Comparison of ENCODE assay signal across 18 cellular contexts in the genomic region with DNA sequence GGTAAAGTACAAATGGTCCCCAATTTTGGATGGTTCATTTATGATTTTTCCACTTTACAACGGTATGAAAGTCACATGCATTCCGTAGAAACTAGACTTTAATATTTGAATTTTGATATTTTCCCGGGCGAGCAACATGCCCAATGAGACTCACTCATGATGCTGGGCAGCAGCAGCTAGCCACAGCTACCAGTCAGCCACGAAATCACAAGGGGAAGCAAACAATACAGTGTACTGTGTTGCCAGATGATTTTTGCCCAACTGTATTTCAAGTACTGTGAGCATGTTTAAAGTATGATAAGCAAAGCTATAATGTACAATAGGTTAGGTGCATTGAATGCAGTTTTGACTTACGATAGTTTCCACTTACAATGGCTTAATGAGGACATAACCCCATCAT.
"Had no signal": no experiment of that assay in that cellular context is flagged by ENCODE, and none has a peak within 500 bp of the region (broad histone marks: within the 10 kb centered on the region; RNA-seq: fewer than 3 reads in every experiment).

No MANE protein-coding gene starts in this region.

- DNase-seq: activated CD4-positive, alpha-beta memory T cell treated with anti-CD3 and anti-CD28 coated beads for 36 hours; activated CD4-positive, alpha-beta T cell treated with anti-CD3 and anti-CD28 coated beads, Interleukin-2, amount 10 ng/mL, durations not matched to agents 7 days and 5 days; activated CD4-positive, CD25-positive, alpha-beta regulatory T cell; activated CD8-positive, alpha-beta memory T cell treated with anti-CD3 and anti-CD28 coated beads for 24 hours; activated effector memory CD4-positive, alpha-beta T cell treated with anti-CD3 and anti-CD28 coated beads, Interleukin-2, amount 50 U/mL, for 16 hours; activated naive CD4-positive, alpha-beta T cell treated with Interleukin-2 at 50 U/mL for 16 hours; activated naive CD8-positive, alpha-beta T cell treated with anti-CD3 and anti-CD28 coated beads, Interleukin-2, amount 50 U/mL, for 24 hours; activated T-cell treated with anti-CD3 and anti-CD28 coated beads, Interleukin-2, amount 50 U/mL, for 4 hours; amniotic stem cell; body of pancreas; NCI-H1105; NCI-H1436; NCI-H1694 treated with DMSO at 0.1 percent for 48 hours; NCI-H2029 treated with DMSO at 0.1 percent for 48 hours; NCI-H526 treated with DMSO at 0.1 percent for 48 hours; RPMI8226; SK-N-SH; T-helper 1 cell had no signal
